ENCODE assay signal across 8 cellular contexts in the genomic region with DNA sequence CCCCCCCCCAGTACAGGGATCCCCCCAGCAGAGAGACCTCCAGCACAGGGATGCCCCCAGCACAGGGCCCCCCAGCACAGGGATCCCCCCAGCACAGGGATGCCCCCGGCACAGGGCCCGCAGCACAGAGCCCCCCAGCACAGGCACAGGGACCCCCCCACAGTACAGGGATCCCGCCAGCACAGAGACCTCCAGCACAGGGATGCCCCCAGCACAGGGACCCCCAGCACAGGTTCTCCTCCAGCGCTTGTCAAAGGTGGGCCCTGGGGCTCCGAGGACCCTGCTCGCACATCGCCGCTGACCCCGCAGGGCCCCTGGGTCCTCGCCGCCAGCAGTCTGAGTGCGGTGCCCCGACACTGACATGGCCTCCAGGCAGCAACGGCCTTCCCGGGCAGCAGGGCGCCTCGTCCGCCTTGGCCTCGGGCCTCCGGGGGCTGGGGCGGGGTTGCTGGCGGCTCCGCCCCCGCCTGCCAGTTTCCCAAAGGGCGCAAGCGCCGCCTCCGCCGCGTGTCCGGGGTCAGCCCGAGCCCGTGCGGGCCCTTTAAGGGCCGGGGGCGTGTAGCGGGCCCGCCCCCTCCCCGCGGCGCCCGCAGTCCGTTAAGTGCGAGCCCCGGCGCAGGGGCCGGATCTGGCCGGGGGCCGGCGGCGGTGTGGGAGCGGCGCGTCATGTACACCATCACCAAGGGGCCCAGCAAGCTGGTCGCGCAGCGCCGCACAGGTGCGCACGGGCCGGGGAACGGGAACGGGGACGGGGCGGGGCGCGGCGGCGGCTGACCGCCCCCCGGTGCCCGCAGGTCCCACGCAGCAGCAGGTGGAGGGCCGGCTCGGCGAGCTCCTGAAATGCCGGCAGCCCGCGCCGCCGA. TPM values are rescaled to one million over a fixed set of nuclear protein-coding genes. Genes with fewer than 3 reads are reported as not detected.
DNase-seq lines count a peak whose midpoint lies in the region; ATAC-seq, FAIRE-seq and TF ChIP-seq lines count a peak whose summit lies in the region.

Gene MCRIP2, plus strand, starts transcription at position 503 of the 863 bp plus-strand sequence. Its CDS starts 164 bp downstream, at position 667.

- ATAC-seq in HG02623 (IDR thresholded peaks at IDR 0.05; ENCODE audit: unreplicated experiment) (peak; percentile 51), GM18520 (IDR thresholded peaks at IDR 0.05; ENCODE audit: unreplicated experiment) (no peak)
- peak; percentile 4 for ATAC-seq in central memory CD8-positive, alpha-beta T cell (replicated peaks; ENCODE audit: extremely low read depth, poor library complexity, severe bottlenecking)

- peak within 1 kb of the TSS; percentile 69 for H3K4me3 Mint-ChIP-seq in central memory CD8-positive, alpha-beta T cell

- H3K4me3 ChIP-seq in WI38 (ENCODE audit: low read depth, low read length) (peak within 1 kb of the TSS; percentile 75), kidney (ENCODE audit: low read length in 2 of 2) (peak within 1 kb of the TSS; percentile 76 to 77)

- no peaks in the 10 kb centered on the region for H3K36me3 ChIP-seq in kidney (ENCODE audit: control insufficient read depth in 1 of 2, insufficient read depth in 2 of 2, low read length in 2 of 2)

- peak; percentile 76 for DNase-seq in NCI-H2171 treated with DMSO at 0.1 percent for 48 hours (lab: John Stamatoyannopoulos, UW)
- DNase-seq in central memory CD8-positive, alpha-beta T cell (ENCODE audit: low spot score in 2 of 2), result peak in 1 of 2 donors; percentile 32
- peak; percentile 95 for DNase-seq in kidney
- peak; percentile 78 for DNase-seq in stimulated activated CD4-positive, alpha-beta T cell treated with anti-CD3 and anti-CD28 coated beads, Interleukin-12 subunit alpha, Interleukin-12 subunit beta, amount 100 ng/mL, for 4 hours

- peak; percentile 88 for TF ChIP-seq POLR2A in GM10847 (IDR thresholded peaks at IDR 0.05; ENCODE audit: extremely low read depth, insufficient read length)

- H3K27ac Mint-ChIP-seq in central memory CD8-positive, alpha-beta T cell (ENCODE audit: low read depth), result no peak within 1 kb of the TSS

- intact Hi-C loops in kidney (cut with DNase I), result no loop called here

- H3K4me1 Mint-ChIP-seq in central memory CD8-positive, alpha-beta T cell, result peaks cover 11% of the 10 kb centered on the region

- H3K27ac ChIP-seq in kidney (ENCODE audit: low read depth in 2 of 2, low read length in 2 of 2), result peak within 1 kb of the TSS; percentile 80 to 86

- peaks cover 7 to 31% of the 10 kb centered on the region in 2 donors for H3K4me1 ChIP-seq in kidney (ENCODE audit: control insufficient read depth in 1 of 2, insufficient read depth in 1 of 2, low read depth in 1 of 2, low read length in 2 of 2)

- peak within 1 kb of the TSS; percentile 73 to 81 for H3K9ac ChIP-seq in kidney (ENCODE audit: low read length in 2 of 2)

- H3K9me3 Mint-ChIP-seq in central memory CD8-positive, alpha-beta T cell, result no peaks in the 10 kb centered on the region

- H3K36me3 Mint-ChIP-seq in central memory CD8-positive, alpha-beta T cell (ENCODE audit: insufficient read depth), result peaks cover 12% of the 10 kb centered on the region

- H3K27me3 Mint-ChIP-seq in central memory CD8-positive, alpha-beta T cell, result no peaks in the 10 kb centered on the region

- TF ChIP-seq CTCF in WI38 (IDR thresholded peaks at IDR 0.05; ENCODE audit: low read depth, low read length), result no peak
- no peak for TF ChIP-seq CTCF in kidney (IDR thresholded peaks at IDR 0.05; ENCODE audit: borderline replicate concordance, extremely low read depth, insufficient read depth)

- FAIRE-seq in kidney (lab: Jason Lieb, UNC), result no peak

- H3K9me3 ChIP-seq in kidney (ENCODE audit: control insufficient read depth in 1 of 2, low read length in 2 of 2), result no peaks in the 10 kb centered on the region

RNA-seq across cellular contexts. Expression of gene MCRIP2, which starts in this region (rescaled TPM):
- 36.9 TPM for total RNA-seq in kidney
- polyA plus RNA-seq in kidney (ENCODE audit: insufficient read depth, low read depth, low replicate concordance), result 265 TPM
